Comparison of ENCODE assay signal across 1 cellular context in the genomic region with DNA sequence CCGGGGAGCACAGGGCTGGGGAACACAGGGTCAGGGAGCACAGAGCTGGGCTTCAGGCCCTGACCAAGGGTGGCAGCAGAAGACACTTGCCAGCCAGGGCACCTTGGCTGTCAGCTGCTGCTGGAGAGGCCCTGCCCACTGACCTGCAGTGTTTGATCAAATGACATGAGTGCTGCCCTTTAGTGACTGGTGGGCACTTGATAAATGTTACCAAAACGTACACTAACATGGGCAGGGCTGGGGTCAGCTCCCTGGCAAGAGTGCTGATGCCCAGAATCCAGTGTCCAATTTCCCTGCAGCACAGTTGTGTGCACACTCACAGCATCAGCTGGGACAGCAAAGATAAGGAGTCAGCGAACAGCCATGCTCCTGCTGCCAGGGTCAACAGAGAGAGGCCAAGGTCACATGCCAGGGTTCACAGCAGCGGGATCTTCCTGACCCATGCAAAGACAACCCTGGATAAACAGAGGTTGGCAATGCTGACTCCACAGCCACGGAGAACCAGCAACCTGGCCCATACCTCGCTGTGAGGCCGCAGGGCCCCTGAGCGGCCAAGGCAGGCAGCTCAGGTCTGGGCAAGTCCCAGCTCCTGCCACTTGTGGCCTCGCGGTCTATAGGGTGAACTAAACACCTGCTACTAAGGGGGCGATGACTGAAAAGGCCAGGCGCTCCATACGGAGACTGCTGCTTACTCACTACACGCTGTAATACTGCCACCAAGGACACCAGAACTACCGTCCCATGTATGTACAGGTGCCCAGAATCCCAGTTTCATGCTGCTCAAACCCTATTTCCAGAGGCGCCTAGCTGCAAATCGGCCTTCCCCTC.
A peak's percentile ranks its signal among the peaks of the same experiment; 100 is the strongest.
TF ChIP-seq lines count a peak whose summit lies in the region.

No MANE protein-coding gene starts in this region.

TF ChIP-seq in HepG2, 621 proteins besides CTCF, POLR2A, EP300 and RAD21 (continued from another document and continues in another):
- TF ChIP-seq ZNF605 (CRISPR knock-in tag; IDR thresholded peaks at IDR 0.05) = 0 out of 2 replicates have a peak, but pooled peaks have one; percentile 68
- TF ChIP-seq, protein P1, sequence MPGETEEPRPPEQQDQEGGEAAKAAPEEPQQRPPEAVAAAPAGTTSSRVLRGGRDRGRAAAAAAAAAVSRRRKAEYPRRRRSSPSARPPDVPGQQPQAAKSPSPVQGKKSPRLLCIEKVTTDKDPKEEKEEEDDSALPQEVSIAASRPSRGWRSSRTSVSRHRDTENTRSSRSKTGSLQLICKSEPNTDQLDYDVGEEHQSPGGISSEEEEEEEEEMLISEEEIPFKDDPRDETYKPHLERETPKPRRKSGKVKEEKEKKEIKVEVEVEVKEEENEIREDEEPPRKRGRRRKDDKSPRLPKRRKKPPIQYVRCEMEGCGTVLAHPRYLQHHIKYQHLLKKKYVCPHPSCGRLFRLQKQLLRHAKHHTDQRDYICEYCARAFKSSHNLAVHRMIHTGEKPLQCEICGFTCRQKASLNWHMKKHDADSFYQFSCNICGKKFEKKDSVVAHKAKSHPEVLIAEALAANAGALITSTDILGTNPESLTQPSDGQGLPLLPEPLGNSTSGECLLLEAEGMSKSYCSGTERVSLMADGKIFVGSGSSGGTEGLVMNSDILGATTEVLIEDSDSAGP (CRISPR knock-in tag; IDR thresholded peaks at IDR 0.05; ENCODE audit: borderline replicate concordance) = peak; percentile 67; the same call in 1 of the 2 replicates
- TF ChIP-seq, protein P2, sequence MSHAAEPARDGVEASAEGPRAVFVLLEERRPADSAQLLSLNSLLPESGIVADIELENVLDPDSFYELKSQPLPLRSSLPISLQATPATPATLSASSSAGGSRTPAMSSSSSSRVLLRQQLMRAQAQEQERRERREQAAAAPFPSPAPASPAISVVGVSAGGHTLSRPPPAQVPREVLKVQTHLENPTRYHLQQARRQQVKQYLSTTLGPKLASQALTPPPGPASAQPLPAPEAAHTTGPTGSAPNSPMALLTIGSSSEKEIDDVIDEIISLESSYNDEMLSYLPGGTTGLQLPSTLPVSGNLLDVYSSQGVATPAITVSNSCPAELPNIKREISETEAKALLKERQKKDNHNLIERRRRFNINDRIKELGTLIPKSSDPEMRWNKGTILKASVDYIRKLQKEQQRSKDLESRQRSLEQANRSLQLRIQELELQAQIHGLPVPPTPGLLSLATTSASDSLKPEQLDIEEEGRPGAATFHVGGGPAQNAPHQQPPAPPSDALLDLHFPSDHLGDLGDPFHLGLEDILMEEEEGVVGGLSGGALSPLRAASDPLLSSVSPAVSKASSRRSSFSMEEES (CRISPR knock-in tag; IDR thresholded peaks at IDR 0.05) = peak; percentile 86
- TF ChIP-seq ASH2L (IDR thresholded peaks at IDR 0.05; ENCODE audit: insufficient read length, low read depth, low read length) = peak; percentile 60
- TF ChIP-seq NR2C2 (CRISPR knock-in tag; IDR thresholded peaks at IDR 0.05; ENCODE audit: borderline replicate concordance) = peak; percentile 95
- peak; percentile 92 for TF ChIP-seq ZMYM2 (CRISPR knock-in tag; IDR thresholded peaks at IDR 0.05)
- peak; percentile 98 for TF ChIP-seq NR2F2 (IDR thresholded peaks at IDR 0.05; ENCODE audit: borderline replicate concordance, low read depth)
- no peak for TF ChIP-seq SP1 (IDR thresholded peaks at IDR 0.05)
- no peak for TF ChIP-seq SP1 (CRISPR knock-in tag; IDR thresholded peaks at IDR 0.05)
- peak; percentile 99 for TF ChIP-seq RXRA (CRISPR knock-in tag; IDR thresholded peaks at IDR 0.05)
- TF ChIP-seq ARNT2 (CRISPR knock-in tag; IDR thresholded peaks at IDR 0.05; ENCODE audit: low read depth) = peak; percentile 92
- TF ChIP-seq PCBP1 (IDR thresholded peaks at IDR 0.05; ENCODE audit: borderline replicate concordance, low read depth, low read length) = no peak
- peak; percentile 99 for TF ChIP-seq GATAD2A (CRISPR knock-in tag; IDR thresholded peaks at IDR 0.05)
- TF ChIP-seq RARG (CRISPR knock-in tag; IDR thresholded peaks at IDR 0.05; ENCODE audit: low read depth) = 0 out of 2 replicates have a peak, but pooled peaks have one; percentile 74
- TF ChIP-seq ZNF780A (CRISPR knock-in tag; IDR thresholded peaks at IDR 0.05) = no peak
- TF ChIP-seq SIN3A (IDR thresholded peaks at IDR 0.05; ENCODE audit: borderline replicate concordance, low read depth, low read length) = peak; percentile 90
- peak; percentile 89 for TF ChIP-seq MXD4 (CRISPR knock-in tag; IDR thresholded peaks at IDR 0.05)
- TF ChIP-seq, protein P3, sequence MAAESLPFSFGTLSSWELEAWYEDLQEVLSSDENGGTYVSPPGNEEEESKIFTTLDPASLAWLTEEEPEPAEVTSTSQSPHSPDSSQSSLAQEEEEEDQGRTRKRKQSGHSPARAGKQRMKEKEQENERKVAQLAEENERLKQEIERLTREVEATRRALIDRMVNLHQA (CRISPR knock-in tag; IDR thresholded peaks at IDR 0.05) = no peak
- TF ChIP-seq ZNF776 (CRISPR knock-in tag; IDR thresholded peaks at IDR 0.05) = peak; percentile 70
- TF ChIP-seq SMAD3 (CRISPR knock-in tag; IDR thresholded peaks at IDR 0.05) = peak; percentile 94
- TF ChIP-seq, protein P4, sequence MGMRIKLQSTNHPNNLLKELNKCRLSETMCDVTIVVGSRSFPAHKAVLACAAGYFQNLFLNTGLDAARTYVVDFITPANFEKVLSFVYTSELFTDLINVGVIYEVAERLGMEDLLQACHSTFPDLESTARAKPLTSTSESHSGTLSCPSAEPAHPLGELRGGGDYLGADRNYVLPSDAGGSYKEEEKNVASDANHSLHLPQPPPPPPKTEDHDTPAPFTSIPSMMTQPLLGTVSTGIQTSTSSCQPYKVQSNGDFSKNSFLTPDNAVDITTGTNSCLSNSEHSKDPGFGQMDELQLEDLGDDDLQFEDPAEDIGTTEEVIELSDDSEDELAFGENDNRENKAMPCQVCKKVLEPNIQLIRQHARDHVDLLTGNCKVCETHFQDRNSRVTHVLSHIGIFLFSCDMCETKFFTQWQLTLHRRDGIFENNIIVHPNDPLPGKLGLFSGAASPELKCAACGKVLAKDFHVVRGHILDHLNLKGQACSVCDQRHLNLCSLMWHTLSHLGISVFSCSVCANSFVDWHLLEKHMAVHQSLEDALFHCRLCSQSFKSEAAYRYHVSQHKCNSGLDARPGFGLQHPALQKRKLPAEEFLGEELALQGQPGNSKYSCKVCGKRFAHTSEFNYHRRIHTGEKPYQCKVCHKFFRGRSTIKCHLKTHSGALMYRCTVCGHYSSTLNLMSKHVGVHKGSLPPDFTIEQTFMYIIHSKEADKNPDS (CRISPR knock-in tag; IDR thresholded peaks at IDR 0.05) = 0 out of 2 replicates have a peak, but pooled peaks have one; percentile 22
- TF ChIP-seq, protein P5, sequence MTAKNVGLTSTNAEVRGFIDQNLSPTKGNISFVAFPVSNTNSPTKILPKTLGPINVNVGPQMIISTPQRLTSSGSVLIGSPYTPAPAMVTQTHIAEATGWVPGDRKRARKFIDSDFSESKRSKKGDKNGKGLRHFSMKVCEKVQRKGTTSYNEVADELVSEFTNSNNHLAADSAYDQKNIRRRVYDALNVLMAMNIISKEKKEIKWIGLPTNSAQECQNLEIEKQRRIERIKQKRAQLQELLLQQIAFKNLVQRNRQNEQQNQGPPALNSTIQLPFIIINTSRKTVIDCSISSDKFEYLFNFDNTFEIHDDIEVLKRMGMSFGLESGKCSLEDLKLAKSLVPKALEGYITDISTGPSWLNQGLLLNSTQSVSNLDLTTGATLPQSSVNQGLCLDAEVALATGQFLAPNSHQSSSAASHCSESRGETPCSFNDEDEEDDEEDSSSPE (CRISPR knock-in tag; IDR thresholded peaks at IDR 0.05) = no peak; the same call in 1 of the 2 replicates
- TF ChIP-seq, protein P6, sequence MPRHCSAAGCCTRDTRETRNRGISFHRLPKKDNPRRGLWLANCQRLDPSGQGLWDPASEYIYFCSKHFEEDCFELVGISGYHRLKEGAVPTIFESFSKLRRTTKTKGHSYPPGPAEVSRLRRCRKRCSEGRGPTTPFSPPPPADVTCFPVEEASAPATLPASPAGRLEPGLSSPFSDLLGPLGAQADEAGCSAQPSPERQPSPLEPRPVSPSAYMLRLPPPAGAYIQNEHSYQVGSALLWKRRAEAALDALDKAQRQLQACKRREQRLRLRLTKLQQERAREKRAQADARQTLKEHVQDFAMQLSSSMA (CRISPR knock-in tag; IDR thresholded peaks at IDR 0.05) = peak; percentile 65; the same call in 1 of the 2 replicates
- no peak for TF ChIP-seq MLLT10 (CRISPR knock-in tag; IDR thresholded peaks at IDR 0.05)
- peak; percentile 88 for TF ChIP-seq MEIS2 (CRISPR knock-in tag; IDR thresholded peaks at IDR 0.05)
- TF ChIP-seq HOXA3 (CRISPR knock-in tag; IDR thresholded peaks at IDR 0.05) = peak; percentile 92; the same call in 1 of the 2 replicates
- TF ChIP-seq ZBTB21 (CRISPR knock-in tag; IDR thresholded peaks at IDR 0.05) = no peak
- TF ChIP-seq HNRNPL (IDR thresholded peaks at IDR 0.05; ENCODE audit: low read depth, low read length) = peak; percentile 99
- TF ChIP-seq, protein P7, sequence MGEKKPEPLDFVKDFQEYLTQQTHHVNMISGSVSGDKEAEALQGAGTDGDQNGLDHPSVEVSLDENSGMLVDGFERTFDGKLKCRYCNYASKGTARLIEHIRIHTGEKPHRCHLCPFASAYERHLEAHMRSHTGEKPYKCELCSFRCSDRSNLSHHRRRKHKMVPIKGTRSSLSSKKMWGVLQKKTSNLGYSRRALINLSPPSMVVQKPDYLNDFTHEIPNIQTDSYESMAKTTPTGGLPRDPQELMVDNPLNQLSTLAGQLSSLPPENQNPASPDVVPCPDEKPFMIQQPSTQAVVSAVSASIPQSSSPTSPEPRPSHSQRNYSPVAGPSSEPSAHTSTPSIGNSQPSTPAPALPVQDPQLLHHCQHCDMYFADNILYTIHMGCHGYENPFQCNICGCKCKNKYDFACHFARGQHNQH (CRISPR knock-in tag; IDR thresholded peaks at IDR 0.05) = peak; percentile 91; the same call in 1 of the 2 replicates
- no peak for TF ChIP-seq REXO4 (CRISPR knock-in tag; IDR thresholded peaks at IDR 0.05; ENCODE audit: borderline replicate concordance)
- TF ChIP-seq ZNF230 (CRISPR knock-in tag; IDR thresholded peaks at IDR 0.05) = peak; percentile 98
- TF ChIP-seq, protein P8, sequence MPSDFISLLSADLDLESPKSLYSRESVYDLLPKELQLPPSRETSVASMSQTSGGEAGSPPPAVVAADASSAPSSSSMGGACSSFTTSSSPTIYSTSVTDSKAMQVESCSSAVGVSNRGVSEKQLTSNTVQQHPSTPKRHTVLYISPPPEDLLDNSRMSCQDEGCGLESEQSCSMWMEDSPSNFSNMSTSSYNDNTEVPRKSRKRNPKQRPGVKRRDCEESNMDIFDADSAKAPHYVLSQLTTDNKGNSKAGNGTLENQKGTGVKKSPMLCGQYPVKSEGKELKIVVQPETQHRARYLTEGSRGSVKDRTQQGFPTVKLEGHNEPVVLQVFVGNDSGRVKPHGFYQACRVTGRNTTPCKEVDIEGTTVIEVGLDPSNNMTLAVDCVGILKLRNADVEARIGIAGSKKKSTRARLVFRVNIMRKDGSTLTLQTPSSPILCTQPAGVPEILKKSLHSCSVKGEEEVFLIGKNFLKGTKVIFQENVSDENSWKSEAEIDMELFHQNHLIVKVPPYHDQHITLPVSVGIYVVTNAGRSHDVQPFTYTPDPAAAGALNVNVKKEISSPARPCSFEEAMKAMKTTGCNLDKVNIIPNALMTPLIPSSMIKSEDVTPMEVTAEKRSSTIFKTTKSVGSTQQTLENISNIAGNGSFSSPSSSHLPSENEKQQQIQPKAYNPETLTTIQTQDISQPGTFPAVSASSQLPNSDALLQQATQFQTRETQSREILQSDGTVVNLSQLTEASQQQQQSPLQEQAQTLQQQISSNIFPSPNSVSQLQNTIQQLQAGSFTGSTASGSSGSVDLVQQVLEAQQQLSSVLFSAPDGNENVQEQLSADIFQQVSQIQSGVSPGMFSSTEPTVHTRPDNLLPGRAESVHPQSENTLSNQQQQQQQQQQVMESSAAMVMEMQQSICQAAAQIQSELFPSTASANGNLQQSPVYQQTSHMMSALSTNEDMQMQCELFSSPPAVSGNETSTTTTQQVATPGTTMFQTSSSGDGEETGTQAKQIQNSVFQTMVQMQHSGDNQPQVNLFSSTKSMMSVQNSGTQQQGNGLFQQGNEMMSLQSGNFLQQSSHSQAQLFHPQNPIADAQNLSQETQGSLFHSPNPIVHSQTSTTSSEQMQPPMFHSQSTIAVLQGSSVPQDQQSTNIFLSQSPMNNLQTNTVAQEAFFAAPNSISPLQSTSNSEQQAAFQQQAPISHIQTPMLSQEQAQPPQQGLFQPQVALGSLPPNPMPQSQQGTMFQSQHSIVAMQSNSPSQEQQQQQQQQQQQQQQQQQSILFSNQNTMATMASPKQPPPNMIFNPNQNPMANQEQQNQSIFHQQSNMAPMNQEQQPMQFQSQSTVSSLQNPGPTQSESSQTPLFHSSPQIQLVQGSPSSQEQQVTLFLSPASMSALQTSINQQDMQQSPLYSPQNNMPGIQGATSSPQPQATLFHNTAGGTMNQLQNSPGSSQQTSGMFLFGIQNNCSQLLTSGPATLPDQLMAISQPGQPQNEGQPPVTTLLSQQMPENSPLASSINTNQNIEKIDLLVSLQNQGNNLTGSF (CRISPR knock-in tag; IDR thresholded peaks at IDR 0.05) = 0 out of 2 replicates have a peak, but pooled peaks have one; percentile 17
- TF ChIP-seq, protein P9, sequence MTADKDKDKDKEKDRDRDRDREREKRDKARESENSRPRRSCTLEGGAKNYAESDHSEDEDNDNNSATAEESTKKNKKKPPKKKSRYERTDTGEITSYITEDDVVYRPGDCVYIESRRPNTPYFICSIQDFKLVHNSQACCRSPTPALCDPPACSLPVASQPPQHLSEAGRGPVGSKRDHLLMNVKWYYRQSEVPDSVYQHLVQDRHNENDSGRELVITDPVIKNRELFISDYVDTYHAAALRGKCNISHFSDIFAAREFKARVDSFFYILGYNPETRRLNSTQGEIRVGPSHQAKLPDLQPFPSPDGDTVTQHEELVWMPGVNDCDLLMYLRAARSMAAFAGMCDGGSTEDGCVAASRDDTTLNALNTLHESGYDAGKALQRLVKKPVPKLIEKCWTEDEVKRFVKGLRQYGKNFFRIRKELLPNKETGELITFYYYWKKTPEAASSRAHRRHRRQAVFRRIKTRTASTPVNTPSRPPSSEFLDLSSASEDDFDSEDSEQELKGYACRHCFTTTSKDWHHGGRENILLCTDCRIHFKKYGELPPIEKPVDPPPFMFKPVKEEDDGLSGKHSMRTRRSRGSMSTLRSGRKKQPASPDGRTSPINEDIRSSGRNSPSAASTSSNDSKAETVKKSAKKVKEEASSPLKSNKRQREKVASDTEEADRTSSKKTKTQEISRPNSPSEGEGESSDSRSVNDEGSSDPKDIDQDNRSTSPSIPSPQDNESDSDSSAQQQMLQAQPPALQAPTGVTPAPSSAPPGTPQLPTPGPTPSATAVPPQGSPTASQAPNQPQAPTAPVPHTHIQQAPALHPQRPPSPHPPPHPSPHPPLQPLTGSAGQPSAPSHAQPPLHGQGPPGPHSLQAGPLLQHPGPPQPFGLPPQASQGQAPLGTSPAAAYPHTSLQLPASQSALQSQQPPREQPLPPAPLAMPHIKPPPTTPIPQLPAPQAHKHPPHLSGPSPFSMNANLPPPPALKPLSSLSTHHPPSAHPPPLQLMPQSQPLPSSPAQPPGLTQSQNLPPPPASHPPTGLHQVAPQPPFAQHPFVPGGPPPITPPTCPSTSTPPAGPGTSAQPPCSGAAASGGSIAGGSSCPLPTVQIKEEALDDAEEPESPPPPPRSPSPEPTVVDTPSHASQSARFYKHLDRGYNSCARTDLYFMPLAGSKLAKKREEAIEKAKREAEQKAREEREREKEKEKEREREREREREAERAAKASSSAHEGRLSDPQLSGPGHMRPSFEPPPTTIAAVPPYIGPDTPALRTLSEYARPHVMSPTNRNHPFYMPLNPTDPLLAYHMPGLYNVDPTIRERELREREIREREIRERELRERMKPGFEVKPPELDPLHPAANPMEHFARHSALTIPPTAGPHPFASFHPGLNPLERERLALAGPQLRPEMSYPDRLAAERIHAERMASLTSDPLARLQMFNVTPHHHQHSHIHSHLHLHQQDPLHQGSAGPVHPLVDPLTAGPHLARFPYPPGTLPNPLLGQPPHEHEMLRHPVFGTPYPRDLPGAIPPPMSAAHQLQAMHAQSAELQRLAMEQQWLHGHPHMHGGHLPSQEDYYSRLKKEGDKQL (CRISPR knock-in tag; IDR thresholded peaks at IDR 0.05; ENCODE audit: low read depth) = peak; percentile 75
- peak; percentile 92 for TF ChIP-seq ZNF614 (CRISPR knock-in tag; IDR thresholded peaks at IDR 0.05; ENCODE audit: borderline replicate concordance)
- TF ChIP-seq ZNF761 (CRISPR knock-in tag; conservative IDR thresholded peaks at IDR 0.05) = peak; percentile 98
- peak; percentile 77; the same call in 1 of the 2 replicates for TF ChIP-seq ZNF317 (CRISPR knock-in tag; IDR thresholded peaks at IDR 0.05)
